Comparison of ENCODE assay signal across 9 cellular contexts in genomic region chr9:96020300-96020821, GRCh38.
DNase-seq lines count a peak whose midpoint lies in the region; ATAC-seq, FAIRE-seq and TF ChIP-seq lines count a peak whose summit lies in the region.
"Had no signal": no experiment of that assay in that cellular context is flagged by ENCODE, and none has a peak within 500 bp of the region (broad histone marks: within the 10 kb centered on the region; RNA-seq: fewer than 3 reads in every experiment).

No MANE protein-coding gene starts in this region.

- peaks cover 52% of the 10 kb centered on the region for H3K27me3 Mint-ChIP-seq in type B pancreatic cell

- peak overlapping the region; percentile 53 for H3K4me3 ChIP-seq in cardiac muscle cell
- H3K4me3 ChIP-seq in choroid plexus epithelial cell (ENCODE audit: low read depth, low read length) = peak overlapping the region; percentile 56
- peak overlapping the region; percentile 30 to 65 for H3K4me3 ChIP-seq in mucosa of rectum (ENCODE audit: low read length in 2 of 2)

- DNase-seq in cardiac muscle cell (ENCODE audit: low read depth in 1 of 2, low spot score in 1 of 2) (no peak), cardiac septum (ENCODE audit: low spot score) (no peak), choroid plexus epithelial cell (ENCODE audit: low read depth) (no peak), type B pancreatic cell (ENCODE audit: extremely low spot score, unreplicated experiment) (no peak), H54 (ENCODE audit: insufficient read length, low spot score) (no peak), NCI-H1092 (lab: John Stamatoyannopoulos, UW) (no peak)
- DNase-seq: DND-41 had no signal

- H3K9ac ChIP-seq in mucosa of rectum (ENCODE audit: low read depth in 1 of 2, low read length in 2 of 2) = peak overlapping the region; percentile 56 to 65

- FAIRE-seq in H54 (lab: Jason Lieb, UNC) = no peak

- H3K27me3 ChIP-seq in cardiac muscle cell = peaks cover 17% of the 10 kb centered on the region
- H3K27me3 ChIP-seq in mucosa of rectum (ENCODE audit: control insufficient read depth in 2 of 2, insufficient read depth in 2 of 2, low read length in 2 of 2) = peaks cover 24 to 28% of the 10 kb centered on the region in 2 donors

- H3K27ac ChIP-seq in cardiac muscle cell (no peak overlapping the region), mucosa of rectum (ENCODE audit: low read depth in 2 of 2, low read length in 2 of 2) (peak overlapping the region; percentile 68 to 76)

- H3K4me1 ChIP-seq in cardiac muscle cell (ENCODE audit: low read depth) (peaks cover 15% of the 10 kb centered on the region), mucosa of rectum (ENCODE audit: control insufficient read depth in 2 of 2, insufficient read depth in 2 of 2, low read length in 2 of 2) (peaks cover 3 to 11% of the 10 kb centered on the region in 2 donors)

- H3K36me3 ChIP-seq in cardiac muscle cell (no peaks in the 10 kb centered on the region), mucosa of rectum (ENCODE audit: control insufficient read depth in 2 of 2, insufficient read depth in 2 of 2, low read length in 2 of 2) (no peaks in the 10 kb centered on the region)

- peaks cover 5% of the 10 kb centered on the region for H3K9me3 Mint-ChIP-seq in type B pancreatic cell

- H3K4me3 Mint-ChIP-seq in type B pancreatic cell = peak overlapping the region; percentile 82

- no peak for TF ChIP-seq CTCF in cardiac muscle cell (IDR thresholded peaks at IDR 0.05; ENCODE audit: low read depth, low read length)
- no peak for TF ChIP-seq CTCF in choroid plexus epithelial cell (conservative IDR thresholded peaks at IDR 0.05; ENCODE audit: low read depth, low read length)
- no peak for TF ChIP-seq CTCF in type B pancreatic cell (conservative IDR thresholded peaks at IDR 0.05)

- H3K27ac Mint-ChIP-seq in type B pancreatic cell = peak overlapping the region; percentile 31

- intact Hi-C loops in cardiac septum (cut with DNase I) = no loop called here

- TF ChIP-seq POLR2A in H54 (IDR thresholded peaks at IDR 0.05; ENCODE audit: low read depth, low read length) = no peak

- H3K4me1 Mint-ChIP-seq in type B pancreatic cell (ENCODE audit: unreplicated experiment) = peaks cover 28% of the 10 kb centered on the region

- no peak for ATAC-seq in GM21360 (IDR thresholded peaks at IDR 0.05; ENCODE audit: unreplicated experiment)

- H3K9me3 ChIP-seq in cardiac muscle cell (ENCODE audit: low read depth) = no peaks in the 10 kb centered on the region
- no peaks in the 10 kb centered on the region for H3K9me3 ChIP-seq in mucosa of rectum (ENCODE audit: control insufficient read depth in 2 of 2, low read length in 2 of 2)

- peaks cover 12% of the 10 kb centered on the region for H3K36me3 Mint-ChIP-seq in type B pancreatic cell
